Comparison of ENCODE assay signal across 2 cellular contexts in genomic region chr7:112234147-112234546, GRCh38.
TF ChIP-seq lines count a peak whose summit lies in the region.

No MANE protein-coding gene starts in this region.

TF ChIP-seq in K562, 482 proteins besides CTCF, POLR2A, EP300 and RAD21:
- TF ChIP-seq HNRNPK (IDR thresholded peaks at IDR 0.05; ENCODE audit: low read depth, low read length, poor library complexity, severe bottlenecking) (no peak), BRCA1 (IDR thresholded peaks at IDR 0.05) (no peak), BRCA1 (CRISPR knock-in tag; IDR thresholded peaks at IDR 0.05) (no peak)
- TF ChIP-seq, protein P1, sequence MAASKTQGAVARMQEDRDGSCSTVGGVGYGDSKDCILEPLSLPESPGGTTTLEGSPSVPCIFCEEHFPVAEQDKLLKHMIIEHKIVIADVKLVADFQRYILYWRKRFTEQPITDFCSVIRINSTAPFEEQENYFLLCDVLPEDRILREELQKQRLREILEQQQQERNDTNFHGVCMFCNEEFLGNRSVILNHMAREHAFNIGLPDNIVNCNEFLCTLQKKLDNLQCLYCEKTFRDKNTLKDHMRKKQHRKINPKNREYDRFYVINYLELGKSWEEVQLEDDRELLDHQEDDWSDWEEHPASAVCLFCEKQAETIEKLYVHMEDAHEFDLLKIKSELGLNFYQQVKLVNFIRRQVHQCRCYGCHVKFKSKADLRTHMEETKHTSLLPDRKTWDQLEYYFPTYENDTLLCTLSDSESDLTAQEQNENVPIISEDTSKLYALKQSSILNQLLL (CRISPR knock-in tag; IDR thresholded peaks at IDR 0.05; ENCODE audit: borderline replicate concordance), result peak; percentile 53

TF ChIP-seq in HepG2, 621 proteins besides CTCF, POLR2A, EP300 and RAD21:
- TF ChIP-seq ZNF354B (CRISPR knock-in tag; IDR thresholded peaks at IDR 0.05) (no peak), HNRNPUL1 (IDR thresholded peaks at IDR 0.05; ENCODE audit: low read depth, low read length) (no peak), ZNF564 (CRISPR knock-in tag; IDR thresholded peaks at IDR 0.05) (peak; percentile 91; the same call in 1 of the 2 replicates), ZNF569 (CRISPR knock-in tag; IDR thresholded peaks at IDR 0.05; ENCODE audit: borderline replicate concordance) (no peak), ZNF143 (CRISPR knock-in tag; IDR thresholded peaks at IDR 0.05) (no peak), ZNF263 (CRISPR knock-in tag; IDR thresholded peaks at IDR 0.05) (no peak)
